9 cellular contexts compared by ENCODE assay signal in the genomic region with DNA sequence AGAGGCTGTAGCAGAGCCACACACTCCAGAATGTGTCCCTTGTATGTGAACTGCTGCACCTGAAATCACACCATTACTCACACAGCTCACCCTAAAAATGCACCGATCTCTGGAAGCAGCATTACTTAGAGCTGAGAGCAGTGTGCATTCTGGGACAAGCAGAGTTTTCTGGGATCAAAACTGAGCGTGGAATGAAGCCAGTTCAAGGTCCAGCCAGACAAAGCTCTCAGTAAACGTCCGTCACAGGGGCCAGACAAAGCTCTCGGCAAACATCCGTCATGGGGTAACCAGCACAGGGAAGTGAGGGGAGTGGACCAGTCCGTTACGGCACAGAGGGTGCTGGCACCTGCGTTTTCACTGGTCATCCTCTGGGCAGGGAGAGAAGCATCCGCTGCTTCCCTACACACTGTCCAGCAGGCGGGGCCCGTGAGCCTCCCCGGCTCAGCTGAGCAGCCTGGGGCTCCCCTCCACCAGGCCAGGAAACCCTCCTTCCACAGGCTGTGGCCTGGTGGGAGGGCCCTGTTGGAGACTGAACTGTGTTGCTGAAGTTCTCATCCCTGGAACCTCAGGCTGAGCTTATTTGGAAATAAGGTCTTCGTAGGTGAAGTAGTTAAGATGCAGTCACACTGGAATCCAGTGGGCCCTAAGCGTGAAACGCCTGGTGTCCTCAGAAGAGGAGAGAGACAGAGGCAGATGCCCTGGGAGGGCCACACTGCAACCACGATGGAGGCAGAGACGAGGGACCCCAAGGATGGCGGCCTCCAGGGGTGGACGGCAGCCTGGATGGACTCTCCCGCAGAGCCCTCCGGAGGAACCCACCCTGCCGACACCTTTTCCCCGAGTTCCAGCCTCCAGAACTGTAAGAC.
DNase-seq lines count a peak whose midpoint lies in the region; ATAC-seq and TF ChIP-seq lines count a peak whose summit lies in the region.
"Had no signal": no experiment of that assay in that cellular context is flagged by ENCODE, and none has a peak within 500 bp of the region (broad histone marks: within the 10 kb centered on the region; RNA-seq: fewer than 3 reads in every experiment).

No MANE protein-coding gene starts in this region.

- no peaks in the 10 kb centered on the region for H3K36me3 Mint-ChIP-seq in stimulated activated naive B cell treated with anti-CD40 and anti-IgM and Interleukin-4, amounts not matched to agents 10 μg/mL and 1 μg/mL and 100 μg/mL, for 72 hours
- H3K36me3 Mint-ChIP-seq in stimulated activated effector memory CD8-positive, alpha-beta T cell treated with anti-CD3 and anti-CD28 coated beads, Interleukin-12 subunit alpha, Interleukin-12 subunit beta, amount 100 ng/mL, for 72 hours = no peaks in the 10 kb centered on the region

- H3K4me1 Mint-ChIP-seq in stimulated activated naive B cell treated with anti-CD40 and anti-IgM and Interleukin-4, amounts not matched to agents 10 μg/mL and 1 μg/mL and 100 μg/mL, for 72 hours = no peaks in the 10 kb centered on the region
- H3K4me1 Mint-ChIP-seq in stimulated activated effector memory CD8-positive, alpha-beta T cell treated with anti-CD3 and anti-CD28 coated beads, Interleukin-12 subunit alpha, Interleukin-12 subunit beta, amount 100 ng/mL, for 72 hours = no peaks in the 10 kb centered on the region
- H3K4me1 Mint-ChIP-seq: B cell had no signal

- CTCF ChIA-PET in PC-3 (lab: Charles Lee) = no interaction called here

- 56% methylated on average over 24 of the region's 24 CpGs for WGBS in right cardiac atrium

- no peaks in the 10 kb centered on the region for H3K9me3 Mint-ChIP-seq in stimulated activated naive B cell treated with anti-CD40 and anti-IgM and Interleukin-4, amounts not matched to agents 10 μg/mL and 1 μg/mL and 100 μg/mL, for 72 hours
- no peaks in the 10 kb centered on the region for H3K9me3 Mint-ChIP-seq in stimulated activated effector memory CD8-positive, alpha-beta T cell treated with anti-CD3 and anti-CD28 coated beads, Interleukin-12 subunit alpha, Interleukin-12 subunit beta, amount 100 ng/mL, for 72 hours

- H3K27ac Mint-ChIP-seq in stimulated activated naive B cell treated with anti-CD40 and anti-IgM and Interleukin-4, amounts not matched to agents 10 μg/mL and 1 μg/mL and 100 μg/mL, for 72 hours = no peak overlapping the region
- no peak overlapping the region for H3K27ac Mint-ChIP-seq in stimulated activated effector memory CD8-positive, alpha-beta T cell treated with anti-CD3 and anti-CD28 coated beads, Interleukin-12 subunit alpha, Interleukin-12 subunit beta, amount 100 ng/mL, for 72 hours
- H3K27ac Mint-ChIP-seq: B cell had no signal

- H3K4me3 ChIP-seq in PC-3 (ENCODE audit: low read length) = no peak overlapping the region
- H3K4me3 ChIP-seq in right cardiac atrium (ENCODE audit: low read length) = no peak overlapping the region

- TF ChIP-seq CTCF in PC-3 (conservative IDR thresholded peaks at IDR 0.05; ENCODE audit: low read depth, low read length) = peak; percentile 34; the same call in 1 of the 2 replicates

- no peaks in the 10 kb centered on the region for H3K36me3 ChIP-seq in PC-3 (ENCODE audit: low read depth, low read length)

- peaks cover 3 to 16% of the 10 kb centered on the region in 2 donors for H3K27me3 Mint-ChIP-seq in stimulated activated naive B cell treated with anti-CD40 and anti-IgM and Interleukin-4, amounts not matched to agents 10 μg/mL and 1 μg/mL and 100 μg/mL, for 72 hours

- H3K9me3 ChIP-seq in PC-3 (ENCODE audit: low read length) (no peaks in the 10 kb centered on the region), right cardiac atrium (ENCODE audit: control insufficient read depth, low read length) (no peaks in the 10 kb centered on the region)

- no peaks in the 10 kb centered on the region for H3K9me2 ChIP-seq in PC-3 (replicated peaks; ENCODE audit: low read length)

- H3K4me1 ChIP-seq in PC-3 (ENCODE audit: insufficient read depth, low read length) = no peaks in the 10 kb centered on the region
- H3K4me1 ChIP-seq in right cardiac atrium (ENCODE audit: control insufficient read depth, insufficient read depth, low read length) = no peaks in the 10 kb centered on the region

- POLR2A ChIA-PET in PC-3 (lab: Charles Lee; ENCODE audit: unreplicated experiment) = no interaction called here

- H3K27ac ChIP-seq in PC-3 (ENCODE audit: low read length) (no peak overlapping the region), right cardiac atrium (ENCODE audit: low read length) (no peak overlapping the region)

- intact Hi-C loops in PC-3 (cut with micrococcal nuclease) = no loop called here
- intact Hi-C loops in right cardiac atrium (cut with DNase I) = no loop called here

- no TSS peak for BruUV-seq in PC-3 (replicated peaks; lab: Mats Ljungman, UMichigan)

- no peak; the same call in 1 of the 2 replicates for ATAC-seq in PC-3
- peak; percentile 13 to 86 for ATAC-seq in right cardiac atrium
- peak; percentile 65 to 80 for ATAC-seq in stimulated activated naive B cell treated with anti-CD40 and anti-IgM and Interleukin-4, amounts not matched to agents 10 μg/mL and 1 μg/mL and 100 μg/mL, for 72 hours (replicated peaks)
- no peak for ATAC-seq in stimulated activated effector memory CD8-positive, alpha-beta T cell treated with anti-CD3 and anti-CD28 coated beads, Interleukin-12 subunit alpha, Interleukin-12 subunit beta, amount 100 ng/mL, for 72 hours

- H2AFZ ChIP-seq in PC-3 (ENCODE audit: low read length) = no peak overlapping the region

- no peak overlapping the region for H3K4me3 Mint-ChIP-seq in stimulated activated naive B cell treated with anti-CD40 and anti-IgM and Interleukin-4, amounts not matched to agents 10 μg/mL and 1 μg/mL and 100 μg/mL, for 72 hours
- H3K4me3 Mint-ChIP-seq in stimulated activated effector memory CD8-positive, alpha-beta T cell treated with anti-CD3 and anti-CD28 coated beads, Interleukin-12 subunit alpha, Interleukin-12 subunit beta, amount 100 ng/mL, for 72 hours = no peak overlapping the region
- H3K4me3 Mint-ChIP-seq: B cell had no signal

- H3K4me2 ChIP-seq in PC-3 (ENCODE audit: low read length) = no peak overlapping the region

- DNase-seq in NCI-H82 (lab: John Stamatoyannopoulos, UW) (peak; percentile 21), NCI-H82 treated with DMSO at 0.1 percent for 48 hours (lab: John Stamatoyannopoulos, UW; ENCODE audit: unreplicated experiment) (no peak), PC-3 (peak; percentile 5), right cardiac atrium (peak in 1 of 3 donors; percentile 31), DMS79 treated with DMSO at 0.1 percent for 48 hours (lab: John Stamatoyannopoulos, UW) (no peak), NCI-H2171 (lab: John Stamatoyannopoulos, UW) (no peak)
- DNase-seq in stimulated activated naive B cell treated with anti-CD40 and anti-IgM and Interleukin-4, amounts not matched to agents 10 μg/mL and 1 μg/mL and 100 μg/mL, for 72 hours = no peak
- DNase-seq in stimulated activated effector memory CD8-positive, alpha-beta T cell treated with anti-CD3 and anti-CD28 coated beads, Interleukin-12 subunit alpha, Interleukin-12 subunit beta, amount 100 ng/mL, for 72 hours (ENCODE audit: low spot score in 2 of 2) = no peak

- H3F3A ChIP-seq in PC-3 (ENCODE audit: low read length, unreplicated experiment) = no peaks in the 10 kb centered on the region

- no peaks in the 10 kb centered on the region for H3K79me2 ChIP-seq in PC-3 (ENCODE audit: low read length)

- H3K9ac ChIP-seq in PC-3 (ENCODE audit: low read length) = no peak overlapping the region

- H3K27me3 ChIP-seq in PC-3 (ENCODE audit: low read length) (no peaks in the 10 kb centered on the region), right cardiac atrium (ENCODE audit: control insufficient read depth, insufficient read depth) (no peaks in the 10 kb centered on the region)

- H4K20me1 ChIP-seq in PC-3 (ENCODE audit: low read length) = no peaks in the 10 kb centered on the region

Comparison
In these comparisons a context has a peak if more than half of its experiments do, and no peak if none do; other contexts are left out.
1. DNase-seq: peak in NCI-H82 (single experiment) and PC-3 (single experiment); none in NCI-H82 treated with DMSO at 0.1 percent for 48 hours (single experiment), stimulated activated naive B cell treated with anti-CD40 and anti-IgM and Interleukin-4, amounts not matched to agents 10 μg/mL and 1 μg/mL and 100 μg/mL, for 72 hours (single experiment), DMS79 treated with DMSO at 0.1 percent for 48 hours (single experiment), stimulated activated effector memory CD8-positive, alpha-beta T cell treated with anti-CD3 and anti-CD28 coated beads, Interleukin-12 subunit alpha, Interleukin-12 subunit beta, amount 100 ng/mL, for 72 hours (0 of 2) and NCI-H2171 (single experiment).
2. ATAC-seq: peak in right cardiac atrium (2 of 2) and stimulated activated naive B cell treated with anti-CD40 and anti-IgM and Interleukin-4, amounts not matched to agents 10 μg/mL and 1 μg/mL and 100 μg/mL, for 72 hours (2 of 2); none in PC-3 (single experiment) and stimulated activated effector memory CD8-positive, alpha-beta T cell treated with anti-CD3 and anti-CD28 coated beads, Interleukin-12 subunit alpha, Interleukin-12 subunit beta, amount 100 ng/mL, for 72 hours (single experiment).